Comparison of ENCODE assay signal across 8 cellular contexts in genomic region chr1:168227620-168228019, GRCh38. TPM values are rescaled to one million over a fixed set of nuclear protein-coding genes. Genes with fewer than 3 reads are reported as not detected.
DNase-seq lines count a peak whose midpoint lies in the region; ATAC-seq and TF ChIP-seq lines count a peak whose summit lies in the region.

No MANE protein-coding gene starts in this region.

- no peak overlapping the region for H3K4me3 ChIP-seq in WERI-Rb-1 (ENCODE audit: low read depth, low read length)

- ATAC-seq in HG02973 (IDR thresholded peaks at IDR 0.05; ENCODE audit: unreplicated experiment) (peak; percentile 21), GM21423 (IDR thresholded peaks at IDR 0.05; ENCODE audit: unreplicated experiment) (no peak), HG02588 (IDR thresholded peaks at IDR 0.05; ENCODE audit: unreplicated experiment) (no peak)

- peak overlapping the region; percentile 93 to 95 (median 94) for H3K27ac Mint-ChIP-seq in nephron

- peak; percentile 37 for DNase-seq in EL
- DNase-seq in astrocyte of the hippocampus (ENCODE audit: low read depth, low spot score): peak; percentile 47
- DNase-seq in cerebellum (ENCODE audit: low spot score): no peak
- no peak for DNase-seq in WERI-Rb-1

- no peaks in the 10 kb centered on the region for H3K9me3 ChIP-seq in WERI-Rb-1 (ENCODE audit: severe bottlenecking)

- H3K36me3 Mint-ChIP-seq in nephron (ENCODE audit: low read depth): peaks cover 8% of the 10 kb centered on the region

- no peaks in the 10 kb centered on the region for H3K36me3 ChIP-seq in WERI-Rb-1

- H3K9me3 Mint-ChIP-seq in nephron: peaks cover 3% of the 10 kb centered on the region

- peaks cover 43% of the 10 kb centered on the region for H3K4me1 Mint-ChIP-seq in nephron

- peak overlapping the region; percentile 94 to 100 (median 99) for H3K4me3 Mint-ChIP-seq in nephron

- no peak overlapping the region for H3K27ac ChIP-seq in WERI-Rb-1

- peaks cover 10% of the 10 kb centered on the region for H3K27me3 Mint-ChIP-seq in nephron (ENCODE audit: low read depth)

- TF ChIP-seq CTCF in nephron (IDR thresholded peaks at IDR 0.05; ENCODE audit: unreplicated experiment in 3 of 3) (no peak), WERI-Rb-1 (IDR thresholded peaks at IDR 0.05; ENCODE audit: low read depth, low read length) (no peak)

- H3K27me3 ChIP-seq in WERI-Rb-1 (ENCODE audit: insufficient read depth, low read depth, severe bottlenecking): no peaks in the 10 kb centered on the region

RNA-seq across cellular contexts. Expression of gene SFT2D2, which starts 1.8 kb away (rescaled TPM):
- 31.9 TPM for total RNA-seq in cerebellum

RNA-seq across cellular contexts. Expression of gene TIPRL, which starts 48.9 kb away (rescaled TPM):
- total RNA-seq in cerebellum: 46.5 TPM

RNA-seq across cellular contexts. Expression of gene TBX19, which starts 53.1 kb away (rescaled TPM):
- 1.00 TPM for total RNA-seq in cerebellum

Comparison
In these comparisons a context has a peak if more than half of its experiments do, and no peak if none do; other contexts are left out.
1. DNase-seq: peak in EL (single experiment) and astrocyte of the hippocampus (single experiment); none in cerebellum (single experiment) and WERI-Rb-1 (single experiment).